16 cellular contexts compared by ENCODE assay signal in the genomic region with DNA sequence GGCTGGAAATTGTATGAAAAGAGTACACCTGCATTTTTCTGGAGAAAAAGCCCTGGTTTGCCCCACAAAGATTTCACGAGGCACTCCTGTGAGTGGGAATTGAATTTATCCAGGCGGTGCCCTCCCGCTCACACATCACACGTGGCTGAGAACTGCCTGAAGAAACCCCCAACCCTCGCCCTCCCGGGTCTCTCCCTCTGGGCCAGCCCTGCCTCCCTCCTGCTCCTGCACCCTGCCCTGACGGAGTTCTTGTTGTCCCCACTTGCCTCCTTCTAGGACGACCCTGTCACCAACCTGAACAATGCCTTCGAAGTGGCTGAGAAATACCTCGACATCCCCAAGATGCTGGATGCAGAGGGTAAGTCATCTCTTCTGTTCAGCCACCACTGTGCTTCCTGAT. TPM values are rescaled to one million over a fixed set of nuclear protein-coding genes. Genes with fewer than 3 reads are reported as not detected.
DNase-seq lines count a peak whose midpoint lies in the region; ATAC-seq and TF ChIP-seq lines count a peak whose summit lies in the region.
"Had no signal": no experiment of that assay in that cellular context is flagged by ENCODE, and none has a peak within 500 bp of the region (broad histone marks: within the 10 kb centered on the region; RNA-seq: fewer than 3 reads in every experiment).

No MANE protein-coding gene starts in this region.

- peaks cover 100% of the 10 kb centered on the region for H3K36me3 Mint-ChIP-seq in Calu3 (ENCODE audit: insufficient read depth, unreplicated experiment)
- peaks cover 93% of the 10 kb centered on the region for H3K36me3 Mint-ChIP-seq in stimulated activated effector memory CD8-positive, alpha-beta T cell treated with anti-CD3 and anti-CD28 coated beads, Interleukin-12 subunit alpha, Interleukin-12 subunit beta, amount 100 ng/mL, for 72 hours
- peaks cover 3% of the 10 kb centered on the region for H3K36me3 Mint-ChIP-seq in activated naive CD8-positive, alpha-beta T cell treated with anti-CD3 and anti-CD28 coated beads for 36 hours

- H3K4me1 ChIP-seq in adrenal gland (replicated peaks in 1 of 2) = peaks cover 57 to 92% of the 10 kb centered on the region in 2 donors

- no peak overlapping the region for H3K4me3 Mint-ChIP-seq in Calu3 (ENCODE audit: low read depth, unreplicated experiment)
- H3K4me3 Mint-ChIP-seq in stimulated activated effector memory CD8-positive, alpha-beta T cell treated with anti-CD3 and anti-CD28 coated beads, Interleukin-12 subunit alpha, Interleukin-12 subunit beta, amount 100 ng/mL, for 72 hours = no peak overlapping the region
- no peak overlapping the region for H3K4me3 Mint-ChIP-seq in activated naive CD8-positive, alpha-beta T cell treated with anti-CD3 and anti-CD28 coated beads for 36 hours
- H3K4me3 Mint-ChIP-seq: activated CD8-positive, alpha-beta T cell treated with anti-CD3 and anti-CD28 coated beads for 36 hours; activated T-helper 17 cell treated with anti-CD3 and anti-CD28 coated beads, Interleukin-2, amount 50 U/mL, for 72 hours had no signal

- WGBS in adrenal gland, 4 donors = 82 to 88% (median 85%) methylated on average over 10 of the region's 10 CpGs

- TF ChIP-seq POLR2A in adrenal gland (IDR thresholded peaks at IDR 0.05) = no peak

- H3K27ac Mint-ChIP-seq in Calu3 (ENCODE audit: unreplicated experiment) = peak overlapping the region; percentile 43
- H3K27ac Mint-ChIP-seq in stimulated activated effector memory CD8-positive, alpha-beta T cell treated with anti-CD3 and anti-CD28 coated beads, Interleukin-12 subunit alpha, Interleukin-12 subunit beta, amount 100 ng/mL, for 72 hours = peak overlapping the region; percentile 37
- no peak overlapping the region for H3K27ac Mint-ChIP-seq in activated naive CD8-positive, alpha-beta T cell treated with anti-CD3 and anti-CD28 coated beads for 36 hours
- H3K27ac Mint-ChIP-seq: activated CD8-positive, alpha-beta T cell treated with anti-CD3 and anti-CD28 coated beads for 36 hours had no signal

- CTCF ChIA-PET in Calu3 (lab: Charles Lee) = no interaction called here

- BruUV-seq in Calu3 (replicated peaks; lab: Mats Ljungman, UMichigan) = no TSS peak

- peaks cover 0 to 91% of the 10 kb centered on the region in 2 donors for H3K36me3 ChIP-seq in adrenal gland (replicated peaks in 1 of 2)

- H3K4me1 Mint-ChIP-seq in Calu3 (ENCODE audit: low read depth, unreplicated experiment) = peaks cover 52% of the 10 kb centered on the region
- peaks cover 23% of the 10 kb centered on the region for H3K4me1 Mint-ChIP-seq in stimulated activated effector memory CD8-positive, alpha-beta T cell treated with anti-CD3 and anti-CD28 coated beads, Interleukin-12 subunit alpha, Interleukin-12 subunit beta, amount 100 ng/mL, for 72 hours
- H3K4me1 Mint-ChIP-seq in activated naive CD8-positive, alpha-beta T cell treated with anti-CD3 and anti-CD28 coated beads for 36 hours = no peaks in the 10 kb centered on the region
- H3K4me1 Mint-ChIP-seq: activated T-helper 17 cell treated with anti-CD3 and anti-CD28 coated beads, Interleukin-2, amount 50 U/mL, for 72 hours had no signal

- H3K27me3 Mint-ChIP-seq in Calu3 (ENCODE audit: unreplicated experiment) = no peaks in the 10 kb centered on the region
- no peaks in the 10 kb centered on the region for H3K27me3 Mint-ChIP-seq in activated naive CD8-positive, alpha-beta T cell treated with anti-CD3 and anti-CD28 coated beads for 36 hours
- H3K27me3 Mint-ChIP-seq: activated CD8-positive, alpha-beta T cell treated with anti-CD3 and anti-CD28 coated beads for 36 hours; activated T-helper 17 cell treated with anti-CD3 and anti-CD28 coated beads, Interleukin-2, amount 50 U/mL, for 72 hours had no signal

- TF ChIP-seq CTCF in Calu3 (IDR thresholded peaks at IDR 0.05; ENCODE audit: unreplicated experiment) (no peak), adrenal gland (IDR thresholded peaks at IDR 0.05) (no peak)

- no peak for DNase-seq in Calu3
- no peak for DNase-seq in adrenal gland
- DNase-seq in stimulated activated effector memory CD8-positive, alpha-beta T cell treated with anti-CD3 and anti-CD28 coated beads, Interleukin-12 subunit alpha, Interleukin-12 subunit beta, amount 100 ng/mL, for 72 hours (ENCODE audit: low spot score in 2 of 2) = no peak
- DNase-seq in central memory CD4-positive, alpha-beta T cell = no peak
- DNase-seq in activated naive CD8-positive, alpha-beta T cell treated with anti-CD3 and anti-CD28 coated beads for 36 hours = no peak
- DNase-seq: activated CD8-positive, alpha-beta T cell treated with anti-CD3 and anti-CD28 coated beads for 36 hours; anterior cingulate cortex; COR-L47; Kasumi-1; NCI-H1417 treated with DMSO at 0.1 percent for 48 hours; NK-92 treated with Interleukin-12 subunit alpha and Interleukin-12 subunit beta, amount 100 ng/mL, for 24 hours; stimulated activated CD4-positive, alpha-beta T cell treated with anti-CD3 and anti-CD28 coated beads, Interleukin-12 subunit alpha, Interleukin-12 subunit beta, amount 100 ng/mL, for 4 hours had no signal

- ATAC-seq in stimulated activated effector memory CD8-positive, alpha-beta T cell treated with anti-CD3 and anti-CD28 coated beads, Interleukin-12 subunit alpha, Interleukin-12 subunit beta, amount 100 ng/mL, for 72 hours = no peak
- ATAC-seq in GM18520 (IDR thresholded peaks at IDR 0.05; ENCODE audit: unreplicated experiment) = no peak
- ATAC-seq in HG02571 (IDR thresholded peaks at IDR 0.05; ENCODE audit: unreplicated experiment) = no peak
- ATAC-seq: activated CD8-positive, alpha-beta T cell treated with anti-CD3 and anti-CD28 coated beads for 36 hours; activated T-helper 17 cell treated with anti-CD3 and anti-CD28 coated beads, Interleukin-2, amount 50 U/mL, for 72 hours had no signal

- intact Hi-C loops in Calu3 (cut with micrococcal nuclease; ENCODE audit: unreplicated experiment) = no loop called here
- intact Hi-C loops in adrenal gland (cut with DNase I) = loop anchor here in 1 of 2 donors (10.0 kb wide), 1 partner anchor 54 kb away; no protein-coding TSS in a partner anchor

- H3K27me3 ChIP-seq in adrenal gland = no peaks in the 10 kb centered on the region
- no peaks in the 10 kb centered on the region for H3K27me3 ChIP-seq in layer of hippocampus (ENCODE audit: control insufficient read depth, insufficient read depth, low read length)

- H3K9me3 ChIP-seq in adrenal gland (replicated peaks in 1 of 3) = no peaks in the 10 kb centered on the region

- H3K4me3 ChIP-seq in adrenal gland = no peak overlapping the region

- H3K27ac ChIP-seq in adrenal gland (peak overlapping the region in 4 of 5 donors; percentile 26 to 93 (median 86)), layer of hippocampus (ENCODE audit: low read depth, low read length) (peak overlapping the region; percentile 68)

- no peaks in the 10 kb centered on the region for H3K9me3 Mint-ChIP-seq in Calu3 (ENCODE audit: low read depth, unreplicated experiment)
- H3K9me3 Mint-ChIP-seq in stimulated activated effector memory CD8-positive, alpha-beta T cell treated with anti-CD3 and anti-CD28 coated beads, Interleukin-12 subunit alpha, Interleukin-12 subunit beta, amount 100 ng/mL, for 72 hours = no peaks in the 10 kb centered on the region
- no peaks in the 10 kb centered on the region for H3K9me3 Mint-ChIP-seq in activated naive CD8-positive, alpha-beta T cell treated with anti-CD3 and anti-CD28 coated beads for 36 hours
- H3K9me3 Mint-ChIP-seq: activated CD8-positive, alpha-beta T cell treated with anti-CD3 and anti-CD28 coated beads for 36 hours; activated T-helper 17 cell treated with anti-CD3 and anti-CD28 coated beads, Interleukin-2, amount 50 U/mL, for 72 hours had no signal

RNA-seq across cellular contexts. Expression of a gene that starts 35.2 kb away (rescaled TPM):
- total RNA-seq in Calu3 (2022) (14.5 and 14.7 TPM in 2 replicates), adrenal gland (1 to 10 TPM in 5 of 8 donors, under 1 TPM in 2, not detected in 1; 0.39 to 5.0 (median 3.7) TPM)
- polyA plus RNA-seq in adrenal gland = 10 to 100 TPM in 2 of 3 donors, under 1 TPM in 1; 0.68 to 23.1 (median 11.2) TPM
- total RNA-seq in activated naive CD8-positive, alpha-beta T cell treated with anti-CD3 and anti-CD28 coated beads for 36 hours = 1 to 10 TPM; 3.8 to 3.9 TPM
